In genomic region chr10:105328441-105328840, GRCh38 we compare ENCODE assay signal across 15 cellular contexts.
DNase-seq lines count a peak whose midpoint lies in the region; ATAC-seq and TF ChIP-seq lines count a peak whose summit lies in the region.
"Had no signal": no experiment of that assay in that cellular context is flagged by ENCODE, and none has a peak within 500 bp of the region (broad histone marks: within the 10 kb centered on the region; RNA-seq: fewer than 3 reads in every experiment).

No MANE protein-coding gene starts in this region.

- CTCF ChIA-PET in CD4-positive, alpha-beta T cell (lab: Charles Lee), result no interaction called here

- no peaks in the 10 kb centered on the region; the same call in 1 of the 2 replicates for H3K27me3 ChIP-seq in SJCRH30
- H3K27me3 ChIP-seq in esophagus squamous epithelium, result no peaks in the 10 kb centered on the region
- H3K27me3 ChIP-seq in CD4-positive, alpha-beta T cell (ENCODE audit: control insufficient read depth, insufficient read depth, low read length), result no peaks in the 10 kb centered on the region
- H3K27me3 ChIP-seq: MG63 had no signal

- H3K4me3 Mint-ChIP-seq in nephron, result no peak overlapping the region
- no peak overlapping the region for H3K4me3 Mint-ChIP-seq in CD4-positive, alpha-beta T cell
- H3K4me3 Mint-ChIP-seq: CD14-positive monocyte had no signal

- no peaks in the 10 kb centered on the region for H3K9me3 ChIP-seq in SJCRH30 (replicated peaks)
- no peaks in the 10 kb centered on the region for H3K9me3 ChIP-seq in esophagus squamous epithelium
- H3K9me3 ChIP-seq in CD4-positive, alpha-beta T cell (ENCODE audit: control insufficient read depth, low read length), result no peaks in the 10 kb centered on the region
- H3K9me3 ChIP-seq: Caco-2, MG63 had no signal

- no peaks in the 10 kb centered on the region for H3K9me3 Mint-ChIP-seq in nephron
- H3K9me3 Mint-ChIP-seq in CD4-positive, alpha-beta T cell, result peaks cover 2% of the 10 kb centered on the region

- H3K27ac ChIP-seq in SJCRH30 (no peak overlapping the region), esophagus squamous epithelium (no peak overlapping the region)
- no peak overlapping the region for H3K27ac ChIP-seq in CD4-positive, alpha-beta T cell (ENCODE audit: low read depth, low read length)
- H3K27ac ChIP-seq: GM23248, SK-N-MC had no signal

- H3K27me3 Mint-ChIP-seq in nephron (ENCODE audit: low read depth), result peaks cover 6% of the 10 kb centered on the region
- no peaks in the 10 kb centered on the region for H3K27me3 Mint-ChIP-seq in CD4-positive, alpha-beta T cell

- no peaks in the 10 kb centered on the region for H3K36me3 Mint-ChIP-seq in nephron (ENCODE audit: low read depth)
- no peaks in the 10 kb centered on the region for H3K36me3 Mint-ChIP-seq in CD4-positive, alpha-beta T cell (ENCODE audit: low read depth)
- H3K36me3 Mint-ChIP-seq: CD14-positive monocyte had no signal

- POLR2A ChIA-PET in CD4-positive, alpha-beta T cell (lab: Charles Lee), result no interaction called here

- H3K27ac Mint-ChIP-seq in nephron, result peak overlapping the region; percentile 67 to 91 (median 69)
- no peak overlapping the region for H3K27ac Mint-ChIP-seq in CD4-positive, alpha-beta T cell
- H3K27ac Mint-ChIP-seq: CD14-positive monocyte had no signal

- H3K4me1 ChIP-seq in SJCRH30 (no peaks in the 10 kb centered on the region), esophagus squamous epithelium (no peaks in the 10 kb centered on the region)
- H3K4me1 ChIP-seq: Caco-2 had no signal

- TF ChIP-seq POLR2A in esophagus squamous epithelium (IDR thresholded peaks at IDR 0.05), result no peak

- peaks cover 11% of the 10 kb centered on the region for H3K4me1 Mint-ChIP-seq in nephron
- H3K4me1 Mint-ChIP-seq in CD4-positive, alpha-beta T cell (ENCODE audit: low read depth), result no peaks in the 10 kb centered on the region
- H3K4me1 Mint-ChIP-seq: CD14-positive monocyte had no signal

- H3K4me3 ChIP-seq in SJCRH30, result no peak overlapping the region
- H3K4me3 ChIP-seq in esophagus squamous epithelium, result no peak overlapping the region
- H3K4me3 ChIP-seq: GM23248, MG63, SK-N-MC had no signal

- no peak for ATAC-seq in CD4-positive, alpha-beta T cell (ENCODE audit: poor library complexity)
- ATAC-seq: Panc1 had no signal

- intact Hi-C loops in esophagus squamous epithelium (cut with DNase I), result no loop called here
- intact Hi-C loops in CD4-positive, alpha-beta T cell (cut with DNase I, micrococcal nuclease), result no loop called here

- TF ChIP-seq CTCF in nephron (IDR thresholded peaks at IDR 0.05; ENCODE audit: unreplicated experiment in 3 of 3), result no peak
- TF ChIP-seq CTCF in esophagus squamous epithelium (IDR thresholded peaks at IDR 0.05), result no peak
- no peak for TF ChIP-seq CTCF in CD4-positive, alpha-beta T cell (IDR thresholded peaks at IDR 0.05)

- H3K36me3 ChIP-seq in SJCRH30 (no peaks in the 10 kb centered on the region), esophagus squamous epithelium (no peaks in the 10 kb centered on the region)
- H3K36me3 ChIP-seq: MG63 had no signal

- DNase-seq in NCI-H1105 (lab: John Stamatoyannopoulos, UW), result peak; percentile 60
- peak; percentile 78 for DNase-seq in NCI-H446 treated with DMSO at 0.1 percent for 48 hours (lab: John Stamatoyannopoulos, UW)
- peak; percentile 41 for DNase-seq in astrocyte of the hippocampus (ENCODE audit: low read depth, low spot score)
- DNase-seq in SJCRH30, result no peak
- DNase-seq in esophagus squamous epithelium (lab: John Stamatoyannopoulos, UW), result no peak
- no peak for DNase-seq in CD4-positive, alpha-beta T cell
- DNase-seq: Caco-2, GM23248, HCEC 1CT, MG63, NCI-H187 had no signal

Comparison
In these comparisons a context has a peak if more than half of its experiments do, and no peak if none do; other contexts are left out.
1. DNase-seq: peak in NCI-H1105 (single experiment), NCI-H446 treated with DMSO at 0.1 percent for 48 hours (single experiment) and astrocyte of the hippocampus (single experiment); none in SJCRH30 (0 of 2), esophagus squamous epithelium (single experiment) and CD4-positive, alpha-beta T cell (0 of 10).